In the genomic region with DNA sequence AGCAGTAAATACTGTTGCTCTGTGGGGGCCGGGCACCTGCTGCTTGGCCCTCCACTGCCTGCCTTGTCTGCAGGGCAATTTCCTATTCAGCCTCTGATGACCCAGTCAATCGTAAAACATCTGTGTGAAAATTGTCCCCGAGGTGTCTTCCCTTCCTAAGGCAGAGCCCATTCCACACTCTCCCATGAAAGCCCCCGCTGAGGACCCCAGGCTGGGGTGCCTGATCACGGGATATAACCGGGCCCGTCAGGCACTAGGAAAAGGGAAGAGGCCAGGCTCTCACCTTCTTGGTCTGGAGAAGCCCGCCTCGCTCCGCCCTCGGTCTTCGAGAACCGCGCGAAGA, we compare ENCODE assay signal across 11 cellular contexts. TPM values are rescaled to one million over a fixed set of nuclear protein-coding genes. Genes with fewer than 3 reads are reported as not detected.
DNase-seq lines count a peak whose midpoint lies in the region; ATAC-seq and TF ChIP-seq lines count a peak whose summit lies in the region.
"Had no signal": no experiment of that assay in that cellular context is flagged by ENCODE, and none has a peak within 500 bp of the region (broad histone marks: within the 10 kb centered on the region; RNA-seq: fewer than 3 reads in every experiment).

No MANE protein-coding gene starts in this region.

- H3K27me3 ChIP-seq in left ventricle myocardium inferior (ENCODE audit: low read depth) (peaks cover 42% of the 10 kb centered on the region), heart left ventricle (peaks cover 0 to 18% (median 2%) of the 10 kb centered on the region in 9 donors), lower lobe of right lung (ENCODE audit: low read depth) (peaks cover 11% of the 10 kb centered on the region)
- H3K27me3 ChIP-seq in CD4-positive, alpha-beta memory T cell (ENCODE audit: insufficient read depth, low read length) = no peaks in the 10 kb centered on the region

- H3K27ac Mint-ChIP-seq in type B pancreatic cell = peak overlapping the region; percentile 46
- no peak overlapping the region for H3K27ac Mint-ChIP-seq in CD4-positive, alpha-beta memory T cell

- WGBS in heart left ventricle, 4 donors = 41 to 45% (median 42%) methylated on average over 15 of the region's 15 CpGs

- peaks cover 11% of the 10 kb centered on the region for H3K4me1 ChIP-seq in left ventricle myocardium inferior
- peaks cover 0 to 13% (median under 1%) of the 10 kb centered on the region in 12 donors for H3K4me1 ChIP-seq in heart left ventricle
- H3K4me1 ChIP-seq in lower lobe of right lung = no peaks in the 10 kb centered on the region
- no peaks in the 10 kb centered on the region for H3K4me1 ChIP-seq in CD4-positive, alpha-beta memory T cell (ENCODE audit: insufficient read depth, low read length)

- in situ Hi-C loops in astrocyte of the cerebellum (cut with HindIII; ENCODE audit: low sequenced_read_pairs) = no loop called here

- no peak for TF ChIP-seq POLR2A in heart left ventricle (IDR thresholded peaks at IDR 0.05)

- no peak for DNase-seq in left ventricle myocardium inferior
- DNase-seq in heart left ventricle = no peak
- DNase-seq in astrocyte of the cerebellum (ENCODE audit: low read depth) = no peak
- DNase-seq in lower lobe of right lung = no peak
- no peak for DNase-seq in type B pancreatic cell (ENCODE audit: extremely low spot score, unreplicated experiment)
- no peak for DNase-seq in CD4-positive, alpha-beta memory T cell
- DNase-seq in stimulated activated CD4-positive, alpha-beta T cell treated with anti-CD3 and anti-CD28 coated beads, Interleukin-4, amount 100 ng/mL, for 1 hour = no peak
- DNase-seq: Karpas-422, midbrain had no signal

- H3K9me3 ChIP-seq in left ventricle myocardium inferior (replicated peaks) (no peaks in the 10 kb centered on the region), heart left ventricle (peaks cover 0 to 6% (median 0%) of the 10 kb centered on the region in 12 donors), lower lobe of right lung (no peaks in the 10 kb centered on the region)
- H3K9me3 ChIP-seq in CD4-positive, alpha-beta memory T cell (ENCODE audit: control insufficient read depth in 1 of 2, low read length in 2 of 2) = no peaks in the 10 kb centered on the region
- H3K9me3 ChIP-seq: gastroesophageal sphincter had no signal

- POLR2A ChIA-PET in CD4-positive, alpha-beta memory T cell (lab: Charles Lee; ENCODE audit: partially characterized antibody) = no interaction called here

- intact Hi-C loops in left ventricle myocardium inferior (cut with micrococcal nuclease) = no loop called here
- intact Hi-C loops in heart left ventricle (cut with DNase I) = no loop called here
- intact Hi-C loops in lower lobe of right lung (cut with DNase I) = no loop called here
- intact Hi-C loops in CD4-positive, alpha-beta memory T cell (cut with micrococcal nuclease) = no loop called here

- peak overlapping the region; percentile 46 for H3K4me3 ChIP-seq in left ventricle myocardium inferior
- peak overlapping the region in 6 of 12 donors; percentile 15 to 42 (median 28) for H3K4me3 ChIP-seq in heart left ventricle
- peak overlapping the region; percentile 34 for H3K4me3 ChIP-seq in astrocyte of the cerebellum (ENCODE audit: low read depth, low read length)
- H3K4me3 ChIP-seq in lower lobe of right lung = peak overlapping the region; percentile 41
- no peak overlapping the region for H3K4me3 ChIP-seq in CD4-positive, alpha-beta memory T cell (ENCODE audit: low read length in 2 of 2)

- ATAC-seq in heart left ventricle (no peak), lower lobe of right lung (peak in 1 of 2 donors; percentile 11), HG02870 (IDR thresholded peaks at IDR 0.05; ENCODE audit: unreplicated experiment) (no peak)
- ATAC-seq: gastroesophageal sphincter had no signal

- H3K9me3 Mint-ChIP-seq in type B pancreatic cell = no peaks in the 10 kb centered on the region
- no peaks in the 10 kb centered on the region for H3K9me3 Mint-ChIP-seq in CD4-positive, alpha-beta memory T cell

- H3K27me3 Mint-ChIP-seq in type B pancreatic cell = peaks cover 14% of the 10 kb centered on the region
- no peaks in the 10 kb centered on the region for H3K27me3 Mint-ChIP-seq in CD4-positive, alpha-beta memory T cell

- CTCF ChIA-PET in CD4-positive, alpha-beta memory T cell (lab: Charles Lee; ENCODE audit: partially characterized antibody) = interaction anchor here (0.7 kb wide), 1 partner anchor 101 kb away, joined by 3 read pairs; no protein-coding TSS in a partner anchor

- no peak for TF ChIP-seq CTCF in left ventricle myocardium inferior (IDR thresholded peaks at IDR 0.05; ENCODE audit: borderline replicate concordance)
- no peak for TF ChIP-seq CTCF in heart left ventricle (IDR thresholded peaks at IDR 0.05)
- no peak for TF ChIP-seq CTCF in astrocyte of the cerebellum (IDR thresholded peaks at IDR 0.05; ENCODE audit: low read depth, low read length, missing control alignments)
- no peak for TF ChIP-seq CTCF in lower lobe of right lung (IDR thresholded peaks at IDR 0.05)
- TF ChIP-seq CTCF in type B pancreatic cell (conservative IDR thresholded peaks at IDR 0.05) = no peak

- H3K27ac ChIP-seq in left ventricle myocardium inferior (replicated peaks) (no peak overlapping the region), heart left ventricle (no peak overlapping the region), lower lobe of right lung (no peak overlapping the region)
- no peak overlapping the region for H3K27ac ChIP-seq in CD4-positive, alpha-beta memory T cell (ENCODE audit: low read depth, low read length)
- H3K27ac ChIP-seq: gastroesophageal sphincter had no signal

- no peaks in the 10 kb centered on the region for H3K4me1 Mint-ChIP-seq in type B pancreatic cell (ENCODE audit: unreplicated experiment)
- peaks cover 0 to under 1% (median 0%) of the 10 kb centered on the region in 4 donors for H3K4me1 Mint-ChIP-seq in CD4-positive, alpha-beta memory T cell

- H3K36me3 Mint-ChIP-seq in type B pancreatic cell = no peaks in the 10 kb centered on the region
- no peaks in the 10 kb centered on the region for H3K36me3 Mint-ChIP-seq in CD4-positive, alpha-beta memory T cell

- H3K4me3 Mint-ChIP-seq in type B pancreatic cell = peak overlapping the region; percentile 78
- H3K4me3 Mint-ChIP-seq in CD4-positive, alpha-beta memory T cell = peak overlapping the region in 1 of 8 donors; percentile 39

- H3K36me3 ChIP-seq in left ventricle myocardium inferior (peaks cover 10% of the 10 kb centered on the region), heart left ventricle (peaks cover 0 to 20% (median 0%) of the 10 kb centered on the region in 9 donors), lower lobe of right lung (no peaks in the 10 kb centered on the region)
- H3K36me3 ChIP-seq in CD4-positive, alpha-beta memory T cell (ENCODE audit: insufficient read depth, low read length) = no peaks in the 10 kb centered on the region
- H3K36me3 ChIP-seq: gastroesophageal sphincter had no signal

RNA-seq across cellular contexts. Expression of gene SCGB3A1, which starts 27.2 kb away (rescaled TPM):
- total RNA-seq in left ventricle myocardium inferior (not detected), heart left ventricle (under 1 TPM in 1 of 9 donors, not detected in 8; 0.85 TPM), lower lobe of right lung (1,318 TPM), type B pancreatic cell (ENCODE audit: low replicate concordance) (not detected in 2 replicates)
- under 1 TPM; 0.22 to 0.57 TPM for polyA plus RNA-seq in heart left ventricle
- not detected for total RNA-seq in CD4-positive, alpha-beta memory T cell
- polyA plus RNA-seq in CD4-positive, alpha-beta memory T cell = not detected

RNA-seq across cellular contexts. Expression of gene FLT4, which starts 30.9 kb away (rescaled TPM):
- total RNA-seq in left ventricle myocardium inferior (6.1 TPM), heart left ventricle (10 to 100 TPM in 2 of 9 donors, 1 to 10 TPM in 7; 2.1 to 13.7 (median 6.9) TPM), lower lobe of right lung (24.8 TPM), type B pancreatic cell (ENCODE audit: low replicate concordance) (0.45 and 3.4 TPM in 2 replicates)
- 1 to 10 TPM; 5.0 to 5.4 TPM for polyA plus RNA-seq in heart left ventricle
- 10 to 100 TPM in 1 of 2 experiments, 1 to 10 TPM in 1; 6.9 to 10.3 TPM for total RNA-seq in CD4-positive, alpha-beta memory T cell
- 1 to 10 TPM in 1 of 2 donors, not detected in 1; 1.2 TPM for polyA plus RNA-seq in CD4-positive, alpha-beta memory T cell

Comparison
In these comparisons a context has a peak if more than half of its experiments do, and no peak if none do; other contexts are left out.
1. H3K4me3 ChIP-seq: peak in left ventricle myocardium inferior (single experiment), astrocyte of the cerebellum (single experiment) and lower lobe of right lung (single experiment); none in CD4-positive, alpha-beta memory T cell (0 of 2).
2. RNA of gene SCGB3A1, which starts 27.2 kb away (total RNA-seq): 1,318 TPM in lower lobe of right lung (single experiment); not detected in left ventricle myocardium inferior (single experiment), not detected in CD4-positive, alpha-beta memory T cell, not detected in type B pancreatic cell and 0.85 TPM in heart left ventricle; every median in the first group is over 100 times any median in the second.